In the genomic region with DNA sequence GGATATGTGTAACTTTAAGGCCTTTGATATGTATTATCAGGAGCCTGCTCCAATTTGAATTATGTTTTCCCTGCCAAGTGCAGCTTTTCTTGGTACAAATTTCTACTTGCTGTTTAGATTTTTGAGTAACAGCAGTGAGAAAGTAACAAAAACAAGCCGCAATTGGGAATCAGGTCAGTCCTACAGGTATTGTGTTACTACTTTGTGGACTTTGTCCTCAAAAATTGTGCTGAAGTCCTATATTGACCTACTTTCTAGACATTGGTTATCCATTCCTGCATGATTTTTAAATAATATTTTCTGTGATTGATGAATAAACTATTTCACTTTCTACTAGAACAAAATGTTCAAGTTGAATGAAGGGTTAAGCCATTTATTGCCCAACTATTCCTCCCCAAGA, we compare ENCODE assay signal across 23 cellular contexts.
"Had no signal": no experiment of that assay in that cellular context is flagged by ENCODE, and none has a peak within 500 bp of the region (broad histone marks: within the 10 kb centered on the region; RNA-seq: fewer than 3 reads in every experiment).

No MANE protein-coding gene starts in this region.

- H3K27ac ChIP-seq: esophagus muscularis mucosa, pancreas, prostate gland, SK-N-MC, thoracic aorta had no signal

- H3K27me3 Mint-ChIP-seq: activated B cell treated with CpG ODN at 0.5 μM for 24 hours; activated naive CD4-positive, alpha-beta T cell treated with anti-CD3 and anti-CD28 coated beads, Interleukin-2, amount 10 ng/mL, durations not matched to agents 7 days and 5 days; activated naive CD8-positive, alpha-beta T cell treated with anti-CD3 and anti-CD28 coated beads, Interleukin-2, amount 10 ng/mL, durations not matched to agents 7 days and 5 days; central memory CD8-positive, alpha-beta T cell; stimulated activated naive CD8-positive, alpha-beta T cell treated with anti-CD3 and anti-CD28 coated beads, Interleukin-15, Interleukin-2, amounts not matched to agents 100 ng/mL and 50 ng/mL, for 24 hours had no signal

- H3K27me3 ChIP-seq: esophagus muscularis mucosa, pancreas had no signal

- H3K9me3 Mint-ChIP-seq: activated B cell treated with CpG ODN at 0.5 μM for 24 hours; activated naive CD4-positive, alpha-beta T cell treated with anti-CD3 and anti-CD28 coated beads, Interleukin-2, amount 10 ng/mL, durations not matched to agents 7 days and 5 days; activated naive CD8-positive, alpha-beta T cell treated with anti-CD3 and anti-CD28 coated beads, Interleukin-2, amount 10 ng/mL, durations not matched to agents 7 days and 5 days; activated T-helper 1 cell treated with anti-CD3 and anti-CD28 coated beads, Interleukin-12 subunit alpha, Interleukin-12 subunit beta, Interleukin-2, Interleukin-4 antibody, amounts not matched to agents 30 ng/mL and 10 ng/mL and 1 ng/mL, durations not matched to agents 14 hours and 24 hours and 36 hours; central memory CD8-positive, alpha-beta T cell; stimulated activated naive CD8-positive, alpha-beta T cell treated with anti-CD3 and anti-CD28 coated beads, Interleukin-15, Interleukin-2, amounts not matched to agents 100 ng/mL and 50 ng/mL, for 24 hours; T-helper 2 cell treated with Interferon-gamma antibody and Interleukin-4, amounts not matched to agents 5 μg/mL and 100 μg/mL, for 36 hours had no signal

- H3K9me3 ChIP-seq: esophagus muscularis mucosa, pancreas, prostate gland, thoracic aorta had no signal

- DNase-seq: activated B cell treated with CpG ODN at 0.5 μM for 24 hours; activated CD4-positive, alpha-beta T cell treated with anti-CD3 and anti-CD28 coated beads, Interleukin-2, amount 50 U/mL, for 4 hours; activated effector memory CD4-positive, alpha-beta T cell treated with anti-CD3 and anti-CD28 coated beads, Interleukin-2, amount 50 U/mL, for 16 hours; activated naive CD4-positive, alpha-beta T cell treated with anti-CD3 and anti-CD28 coated beads, Interleukin-2, amount 10 ng/mL, durations not matched to agents 7 days and 5 days; activated naive CD8-positive, alpha-beta T cell treated with anti-CD3 and anti-CD28 coated beads, Interleukin-2, amount 10 ng/mL, durations not matched to agents 7 days and 5 days; activated T-cell treated with anti-CD3 and anti-CD28 coated beads for 4 hours; amniotic stem cell; dermis blood vessel endothelial cell; effector CD4-positive, alpha-beta T cell; foreskin melanocyte; left ventricle myocardium superior; mammary epithelial cell; pancreas; stimulated activated CD4-positive, alpha-beta T cell treated with anti-CD3 and anti-CD28 coated beads, Interleukin-2, amount 100 ng/mL, for 48 hours; T-helper 1 cell had no signal

- H3K4me3 ChIP-seq: esophagus muscularis mucosa, pancreas, prostate gland, SK-N-MC, thoracic aorta had no signal

- H3K4me3 Mint-ChIP-seq: activated B cell treated with CpG ODN at 0.5 μM for 24 hours; activated naive CD4-positive, alpha-beta T cell treated with anti-CD3 and anti-CD28 coated beads, Interleukin-2, amount 10 ng/mL, durations not matched to agents 7 days and 5 days; activated naive CD8-positive, alpha-beta T cell treated with anti-CD3 and anti-CD28 coated beads, Interleukin-2, amount 10 ng/mL, durations not matched to agents 7 days and 5 days; activated T-helper 1 cell treated with anti-CD3 and anti-CD28 coated beads, Interleukin-12 subunit alpha, Interleukin-12 subunit beta, Interleukin-2, Interleukin-4 antibody, amounts not matched to agents 30 ng/mL and 10 ng/mL and 1 ng/mL, durations not matched to agents 14 hours and 24 hours and 36 hours; central memory CD8-positive, alpha-beta T cell; stimulated activated naive CD8-positive, alpha-beta T cell treated with anti-CD3 and anti-CD28 coated beads, Interleukin-15, Interleukin-2, amounts not matched to agents 100 ng/mL and 50 ng/mL, for 24 hours; T-helper 2 cell treated with Interferon-gamma antibody and Interleukin-4, amounts not matched to agents 5 μg/mL and 100 μg/mL, for 36 hours had no signal

- H3K27ac Mint-ChIP-seq: activated B cell treated with CpG ODN at 0.5 μM for 24 hours; activated naive CD8-positive, alpha-beta T cell treated with anti-CD3 and anti-CD28 coated beads, Interleukin-2, amount 10 ng/mL, durations not matched to agents 7 days and 5 days; activated T-helper 1 cell treated with anti-CD3 and anti-CD28 coated beads, Interleukin-12 subunit alpha, Interleukin-12 subunit beta, Interleukin-2, Interleukin-4 antibody, amounts not matched to agents 30 ng/mL and 10 ng/mL and 1 ng/mL, durations not matched to agents 14 hours and 24 hours and 36 hours; T-helper 2 cell treated with Interferon-gamma antibody and Interleukin-4, amounts not matched to agents 5 μg/mL and 100 μg/mL, for 36 hours had no signal

- ATAC-seq: left ventricle myocardium superior, pancreas had no signal
